Comparison of ENCODE assay signal across 16 cellular contexts in genomic region chr9:137252555-137253506, GRCh38. TPM values are rescaled to one million over a fixed set of nuclear protein-coding genes. Genes with fewer than 3 reads are reported as not detected.
DNase-seq lines count a peak whose midpoint lies in the region; ATAC-seq, FAIRE-seq and TF ChIP-seq lines count a peak whose summit lies in the region.
"Had no signal": no experiment of that assay in that cellular context is flagged by ENCODE, and none has a peak within 500 bp of the region (broad histone marks: within the 10 kb centered on the region; RNA-seq: fewer than 3 reads in every experiment).

No MANE protein-coding gene starts in this region.

- H3K79me1 ChIP-seq in H9 (ENCODE audit: insufficient read depth, low read depth, low read length, poor library complexity, severe bottlenecking) = peaks cover 5% of the 10 kb centered on the region

- no peak for FAIRE-seq in K562 (lab: Jason Lieb, UNC)
- FAIRE-seq: bronchial epithelial cell, endothelial cell of umbilical vein, TTC549 had no signal

- H3K9me3 Mint-ChIP-seq in H9 = no peaks in the 10 kb centered on the region; a peak in 1 of 5 replicates
- H3K9me3 Mint-ChIP-seq: CD14-positive monocyte; naive thymus-derived CD8-positive, alpha-beta T cell had no signal

- H4K20me1 ChIP-seq in BLaER1 (peaks cover 18% of the 10 kb centered on the region), H9 (ENCODE audit: control insufficient read depth, insufficient read depth, insufficient read length) (no peaks in the 10 kb centered on the region), K562 (replicated peaks; ENCODE audit: control insufficient read depth, insufficient read depth, low read length) (no peaks in the 10 kb centered on the region; the same call in 1 of the 2 replicates)

- intact Hi-C loops in K562 (cut with micrococcal nuclease) (no loop called here), aorta (cut with DNase I) (no loop called here)

- H2BK20ac ChIP-seq in H9 (ENCODE audit: low read depth, low read length, poor library complexity, severe bottlenecking) = no peak overlapping the region

- H4K5ac ChIP-seq in H9 (ENCODE audit: insufficient read length, low read depth, low read length) = no peak overlapping the region

- TF ChIP-seq EP300 in K562 (IDR thresholded peaks at IDR 0.05; ENCODE audit: low read length) = no peak

- H3K23ac ChIP-seq in H9 (ENCODE audit: insufficient read length, low read depth, low read length) = no peak overlapping the region

- peaks cover 54% of the 10 kb centered on the region for H3K4me1 ChIP-seq in BLaER1
- no peaks in the 10 kb centered on the region for H3K4me1 ChIP-seq in H9 (ENCODE audit: insufficient read depth, low read length)
- H3K4me1 ChIP-seq in K562 (replicated peaks in 1 of 2; ENCODE audit: control insufficient read depth in 2 of 2, insufficient read depth in 2 of 2, low read length in 2 of 2) = peaks cover 13 to 70% of the 10 kb centered on the region in 2 experiments
- no peaks in the 10 kb centered on the region for H3K4me1 ChIP-seq in aorta (ENCODE audit: control insufficient read depth in 1 of 2, insufficient read depth in 2 of 2, low read length in 2 of 2)

- no peak overlapping the region for H2BK12ac ChIP-seq in H9 (ENCODE audit: insufficient read length, low read depth, low read length)

- no peak overlapping the region for H3K4ac ChIP-seq in H9 (ENCODE audit: low read depth, low read length)

- H3K27me3 Mint-ChIP-seq in H9 (ENCODE audit: low read depth) = peaks cover 20% of the 10 kb centered on the region
- H3K27me3 Mint-ChIP-seq: naive thymus-derived CD8-positive, alpha-beta T cell had no signal

- H3K9me3 ChIP-seq in BLaER1 (no peaks in the 10 kb centered on the region), H9 (ENCODE audit: control insufficient read depth, low read depth, low read length) (no peaks in the 10 kb centered on the region), K562 (replicated peaks; ENCODE audit: control insufficient read depth, insufficient read depth, low read depth, low read length) (no peaks in the 10 kb centered on the region), aorta (ENCODE audit: control insufficient read depth, low read length) (no peaks in the 10 kb centered on the region)
- H3K9me3 ChIP-seq: left lung had no signal

- H2BK120ac ChIP-seq in H9 (ENCODE audit: low read depth, low read length, poor library complexity, severe bottlenecking) = no peak overlapping the region

- POLR2A ChIA-PET in K562 (lab: Yijun Ruan, JAX) = interaction anchor here (0.6 to 8.3 kb wide), 4 partner anchors 10 to 123 kb away, joined by 3 to 221 read pairs (median 4); partner anchors contain the start of gene TUBB4B

- no peak overlapping the region for H3T11ph ChIP-seq in H9 (ENCODE audit: low read length)

- H3K56ac ChIP-seq in H9 (ENCODE audit: insufficient read length, low read depth, low read length) = no peak overlapping the region

- no TSS peak for BruUV-seq in K562 (replicated peaks; lab: Mats Ljungman, UMichigan)

- TF ChIP-seq CTCF in H9 (conservative IDR thresholded peaks at IDR 0.05) (no peak), K562 (IDR thresholded peaks at IDR 0.05 in 2 of 3, conservative IDR thresholded peaks at IDR 0.05 in 1 of 3; ENCODE audit: insufficient read depth in 2 of 3, low read depth in 1 of 3, low read length in 3 of 3) (no peak)

- peaks cover 7 to 12% (median 8%) of the 10 kb centered on the region in 3 experiments; a peak in 6 of 7 replicates for H3K36me3 Mint-ChIP-seq in H9 (ENCODE audit: insufficient read depth in 1 of 3, low read depth in 3 of 3)

- H4K8ac ChIP-seq in H9 (replicated peaks; ENCODE audit: insufficient read length, low read depth, low read length) = no peak overlapping the region

- H3K36me3 ChIP-seq in BLaER1 = peaks cover 14% of the 10 kb centered on the region
- peaks cover 14% of the 10 kb centered on the region for H3K36me3 ChIP-seq in K562 (ENCODE audit: control insufficient read depth, insufficient read depth, low read length)
- no peaks in the 10 kb centered on the region for H3K36me3 ChIP-seq in aorta (ENCODE audit: control insufficient read depth in 1 of 2, insufficient read depth in 2 of 2, low read length in 1 of 2)

- TF ChIP-seq RAD21 in K562 (CRISPR knock-in tag; conservative IDR thresholded peaks at IDR 0.05 in 1 of 2, IDR thresholded peaks at IDR 0.05 in 1 of 2) = no peak

- peaks cover 8 to 19% of the 10 kb centered on the region in 2 experiments for H3K4me1 Mint-ChIP-seq in H9

- in situ Hi-C loops in K562 (cut with MboI) = no loop called here

- H3K9me1 ChIP-seq in K562 (ENCODE audit: control insufficient read depth, insufficient read depth, low read length) = no peaks in the 10 kb centered on the region

- CTCF ChIA-PET in K562 (lab: Yijun Ruan, JAX; ENCODE audit: low intra/inter-chr PET ratio) = no interaction called here

- peaks cover 6% of the 10 kb centered on the region; the same call in 1 of the 2 replicates for H3K79me2 ChIP-seq in H9 (ENCODE audit: insufficient read depth, low read length)
- peaks cover 33% of the 10 kb centered on the region for H3K79me2 ChIP-seq in K562 (ENCODE audit: control insufficient read depth, insufficient read depth, low read length)

- no peak overlapping the region for H2AFZ ChIP-seq in H9 (ENCODE audit: low read length)
- H2AFZ ChIP-seq in K562 (ENCODE audit: low read depth, low read length) = no peak overlapping the region

- H3K27me3 ChIP-seq in BLaER1 = no peaks in the 10 kb centered on the region
- H3K27me3 ChIP-seq in H9 (ENCODE audit: insufficient read depth, low read length) = no peaks in the 10 kb centered on the region
- H3K27me3 ChIP-seq in K562 (ENCODE audit: control insufficient read depth in 2 of 2, insufficient read depth in 2 of 2, low read length in 2 of 2) = no peaks in the 10 kb centered on the region
- no peaks in the 10 kb centered on the region for H3K27me3 ChIP-seq in aorta (ENCODE audit: control insufficient read depth in 1 of 2, insufficient read depth in 2 of 2, low read length in 1 of 2)
- H3K27me3 ChIP-seq: left lung had no signal

- H2BK5ac ChIP-seq in H9 (ENCODE audit: insufficient read length, low read length) = no peak overlapping the region

- H3K27ac ChIP-seq in BLaER1 (no peak overlapping the region), H9 (ENCODE audit: insufficient read length, low read depth, low read length) (no peak overlapping the region), K562 (ENCODE audit: extremely low read depth, low read depth, low read length) (no peak overlapping the region), aorta (ENCODE audit: low read depth in 1 of 2, low read length in 2 of 2) (no peak overlapping the region)
- H3K27ac ChIP-seq: left lung had no signal

- peaks cover 14% of the 10 kb centered on the region for H3K23me2 ChIP-seq in H9 (ENCODE audit: insufficient read length, low read depth, low read length, poor library complexity, severe bottlenecking)

- H3K14ac ChIP-seq in H9 (ENCODE audit: insufficient read depth, low read length) = no peak overlapping the region

- H4K91ac ChIP-seq in H9 (ENCODE audit: insufficient read length, low read depth, low read length) = no peak overlapping the region

- WGBS in H9 (ENCODE audit: extremely low coverage, insufficient read length, low lambda C conversion rate) = no CpG with 5 or more reads among the region's 35 CpGs
- 82% methylated on average over 28 of the region's 35 CpGs for WGBS in K562 (ENCODE audit: insufficient coverage, low coverage, missing lambda C conversion rate)
- WGBS in aorta, 2 donors = 93% methylated on average over 29 to 35 of the region's 35 CpGs

- no peak overlapping the region for H2BK15ac ChIP-seq in H9 (ENCODE audit: low read depth, low read length)

- H3K4me3 ChIP-seq in BLaER1 (no peak overlapping the region), K562 (no peak overlapping the region), aorta (ENCODE audit: low read length in 2 of 2) (no peak overlapping the region)
- H3K4me3 ChIP-seq: left lung had no signal

- H3K27ac Mint-ChIP-seq in H9 = no peak overlapping the region; a peak in 1 of 7 replicates

- no peak overlapping the region for H2AK5ac ChIP-seq in H9 (ENCODE audit: insufficient read length, low read length)

- peak overlapping the region in 1 of 2 experiments; percentile 29; a peak in 1 of 5 replicates for H3K4me3 Mint-ChIP-seq in H9
- H3K4me3 Mint-ChIP-seq: CD14-positive monocyte had no signal

- no peak overlapping the region for H3K18ac ChIP-seq in H9 (ENCODE audit: insufficient read length, low read depth, low read length)

- DNase-seq in H9 = peak; percentile 69
- peak; percentile 48 to 56 (median 52) for DNase-seq in K562 (ENCODE audit: extremely low read depth in 1 of 4, low spot score in 3 of 4)
- no peak for DNase-seq in NCI-H1105 (lab: John Stamatoyannopoulos, UW)
- DNase-seq in aorta = no peak
- DNase-seq: activated CD8-positive, alpha-beta memory T cell treated with anti-CD3 and anti-CD28 coated beads for 24 hours; left lung; naive thymus-derived CD8-positive, alpha-beta T cell; NCI-H446 treated with DMSO at 0.1 percent for 48 hours; SHP77 treated with DMSO at 0.1 percent for 48 hours had no signal

- H3K4me2 ChIP-seq in BLaER1 = peak overlapping the region; percentile 100
- no peak overlapping the region for H3K4me2 ChIP-seq in H9 (ENCODE audit: insufficient read depth, insufficient read length, low read length)
- H3K4me2 ChIP-seq in K562 (ENCODE audit: insufficient read depth, low read length) = 0 out of 2 replicates have a peak overlapping the region, but pooled peaks have one; percentile 97

- peak; percentile 44 for ATAC-seq in K562
- no peak for ATAC-seq in aorta (ENCODE audit: low FRiP score)
- ATAC-seq in GM21360 (IDR thresholded peaks at IDR 0.05; ENCODE audit: unreplicated experiment) = no peak
- ATAC-seq: left lung; naive thymus-derived CD8-positive, alpha-beta T cell had no signal

- H3K9ac ChIP-seq in BLaER1 (peak overlapping the region; percentile 34; the same call in 1 of the 2 replicates), H9 (ENCODE audit: extremely low read depth, insufficient read length, low read length) (no peak overlapping the region), K562 (ENCODE audit: insufficient read depth in 1 of 2, low read depth in 2 of 2, low read length in 2 of 2) (peak overlapping the region in 1 of 2 experiments; percentile 95; a peak in 2 of 4 replicates)

- TF ChIP-seq POLR2A in K562 (conservative IDR thresholded peaks at IDR 0.05) = no peak

RNA-seq across cellular contexts. Expression of gene STPG3, which starts 1.7 kb away (rescaled TPM):
- total RNA-seq in H9 (2021) = not detected in 2 replicates
- total RNA-seq in K562 (2011; cell fraction: chromatin; rRNA removed; ENCODE audit: low replicate concordance) = not detected in 2 replicates
- total RNA-seq in K562 (2011; cell fraction: nucleolus; rRNA removed) = not detected in 2 replicates
- total RNA-seq in K562 (2011; cell fraction: nucleoplasm; rRNA removed) = not detected in 2 replicates
- total RNA-seq in K562 (2014; rRNA removed) = not detected in 2 replicates
- total RNA-seq in K562 (2014; rRNA removed; fragmentation: Illumina TruSeq; extraction: Trizol) = not detected in 2 replicates
- not detected in 2 replicates for total RNA-seq in K562 (2015; rRNA removed; fragmentation: Illumina TruSeq; extraction: Trizol)
- total RNA-seq in K562 (2021) = not detected in 2 replicates
- polyA plus RNA-seq in K562 (2011; rRNA removed) = not detected in 2 replicates
- not detected in 2 replicates for polyA plus RNA-seq in K562 (2011; cell fraction: cytosol; rRNA removed)
- not detected in 2 replicates for polyA plus RNA-seq in K562 (2011; cell fraction: nucleus; rRNA removed)
- 1.4 TPM in 2 replicates for polyA plus RNA-seq in K562 (2012)
- not detected in 2 replicates for polyA plus RNA-seq in K562 (2014; fragmentation: Illumina TruSeq; extraction: Trizol)
- not detected for polyA plus RNA-seq in K562 (2014; fragmentation: Nextera tagmentation; extraction: Ambion mirVana)
- polyA plus RNA-seq in K562 (2014; rRNA removed) = not detected in 2 replicates
- not detected in 2 replicates for polyA minus RNA-seq in K562 (2011; rRNA and poly(A)+ RNA removed)
- polyA minus RNA-seq in K562 (2011; cell fraction: cytosol; rRNA and poly(A)+ RNA removed) = not detected in 2 replicates
- polyA minus RNA-seq in K562 (2011; cell fraction: nucleus; rRNA and poly(A)+ RNA removed) = 0.44 TPM in 1 of 2 replicates, not detected in the other
- not detected for total RNA-seq in aorta
- not detected for polyA plus RNA-seq in aorta
- total RNA-seq: bronchial epithelial cell; endothelial cell of umbilical vein; left lung; LHCN-M2; naive thymus-derived CD8-positive, alpha-beta T cell had no signal
- polyA plus RNA-seq: CD14-positive monocyte; endothelial cell of umbilical vein; naive thymus-derived CD8-positive, alpha-beta T cell had no signal

RNA-seq across cellular contexts. Expression of gene NELFB, which starts 2.3 kb away (rescaled TPM):
- total RNA-seq in H9 (2021) = 71.4 and 71.7 TPM in 2 replicates
- total RNA-seq in K562 (2011; cell fraction: chromatin; rRNA removed; ENCODE audit: low replicate concordance) = 20.6 and 61.7 TPM in 2 replicates
- 48.5 and 57.8 TPM in 2 replicates for total RNA-seq in K562 (2011; cell fraction: nucleolus; rRNA removed)
- 24.1 and 26.4 TPM in 2 replicates for total RNA-seq in K562 (2011; cell fraction: nucleoplasm; rRNA removed)
- total RNA-seq in K562 (2014; rRNA removed) = 50.0 and 57.8 TPM in 2 replicates
- total RNA-seq in K562 (2014; rRNA removed; fragmentation: Illumina TruSeq; extraction: Trizol) = 13.8 and 17.6 TPM in 2 replicates
- total RNA-seq in K562 (2015; rRNA removed; fragmentation: Illumina TruSeq; extraction: Trizol) = 29.7 and 30.5 TPM in 2 replicates
- total RNA-seq in K562 (2021) = 81.2 and 84.0 TPM in 2 replicates
- polyA plus RNA-seq in K562 (2011; rRNA removed) = 38.3 and 49.6 TPM in 2 replicates
- polyA plus RNA-seq in K562 (2011; cell fraction: cytosol; rRNA removed) = 51.9 and 81.6 TPM in 2 replicates
- 55.4 and 66.0 TPM in 2 replicates for polyA plus RNA-seq in K562 (2011; cell fraction: nucleus; rRNA removed)
- 61.8 and 81.8 TPM in 2 replicates for polyA plus RNA-seq in K562 (2012)
- polyA plus RNA-seq in K562 (2014; fragmentation: Illumina TruSeq; extraction: Trizol) = 28.4 and 52.9 TPM in 2 replicates
- under 1 TPM; 0.24 to 0.49 TPM for polyA plus RNA-seq in K562 (2014; fragmentation: Nextera tagmentation; extraction: Ambion mirVana)
- polyA plus RNA-seq in K562 (2014; rRNA removed) = 56.2 and 57.1 TPM in 2 replicates
- 22.0 and 33.8 TPM in 2 replicates for polyA minus RNA-seq in K562 (2011; rRNA and poly(A)+ RNA removed)
- polyA minus RNA-seq in K562 (2011; cell fraction: cytosol; rRNA and poly(A)+ RNA removed) = 41.6 and 47.4 TPM in 2 replicates
- polyA minus RNA-seq in K562 (2011; cell fraction: nucleus; rRNA and poly(A)+ RNA removed) = 11.4 and 18.9 TPM in 2 replicates
- 10 to 100 TPM; 35.5 to 40.9 TPM for total RNA-seq in aorta
- 10 to 100 TPM; 21.7 to 47.9 TPM for polyA plus RNA-seq in aorta

RNA-seq across cellular contexts. Expression of gene TUBB4B, which starts 11.7 kb away (rescaled TPM):
- total RNA-seq in H9 (2021) = 378 and 386 TPM in 2 replicates
- total RNA-seq in K562 (2011; cell fraction: chromatin; rRNA removed; ENCODE audit: low replicate concordance) = 122 and 317 TPM in 2 replicates
- 269 and 300 TPM in 2 replicates for total RNA-seq in K562 (2011; cell fraction: nucleolus; rRNA removed)
- total RNA-seq in K562 (2011; cell fraction: nucleoplasm; rRNA removed) = 142 and 195 TPM in 2 replicates
- 264 and 325 TPM in 2 replicates for total RNA-seq in K562 (2014; rRNA removed)
- total RNA-seq in K562 (2014; rRNA removed; fragmentation: Illumina TruSeq; extraction: Trizol) = 86.3 and 117 TPM in 2 replicates
- total RNA-seq in K562 (2015; rRNA removed; fragmentation: Illumina TruSeq; extraction: Trizol) = 287 and 291 TPM in 2 replicates
- total RNA-seq in K562 (2021) = 425 and 437 TPM in 2 replicates
- polyA plus RNA-seq in K562 (2011; rRNA removed) = 268 and 271 TPM in 2 replicates
- polyA plus RNA-seq in K562 (2011; cell fraction: cytosol; rRNA removed) = 337 and 660 TPM in 2 replicates
- 333 and 371 TPM in 2 replicates for polyA plus RNA-seq in K562 (2011; cell fraction: nucleus; rRNA removed)
- 429 and 432 TPM in 2 replicates for polyA plus RNA-seq in K562 (2012)
- polyA plus RNA-seq in K562 (2014; fragmentation: Illumina TruSeq; extraction: Trizol) = 393 and 490 TPM in 2 replicates
- polyA plus RNA-seq in K562 (2014; fragmentation: Nextera tagmentation; extraction: Ambion mirVana) = 10 to 100 TPM; 24.1 to 51.3 TPM
- polyA plus RNA-seq in K562 (2014; rRNA removed) = 426 and 443 TPM in 2 replicates
- polyA minus RNA-seq in K562 (2011; rRNA and poly(A)+ RNA removed) = 130 and 204 TPM in 2 replicates
- polyA minus RNA-seq in K562 (2011; cell fraction: cytosol; rRNA and poly(A)+ RNA removed) = 222 and 247 TPM in 2 replicates
- polyA minus RNA-seq in K562 (2011; cell fraction: nucleus; rRNA and poly(A)+ RNA removed) = 108 and 161 TPM in 2 replicates
- total RNA-seq in aorta = 100 to 1,000 TPM in 1 of 2 donors, 10 to 100 TPM in 1; 86.9 to 152 TPM
- polyA plus RNA-seq in aorta = 100 to 1,000 TPM in 1 of 2 donors, 10 to 100 TPM in 1; 94.2 to 128 TPM

RNA-seq across cellular contexts. Expression of gene SLC34A3, which starts 22.1 kb away (rescaled TPM):
- total RNA-seq in H9 (2021) (not detected in 2 replicates), K562 (2014; rRNA removed) (not detected in 2 replicates), K562 (2014; rRNA removed; fragmentation: Illumina TruSeq; extraction: Trizol) (not detected in 2 replicates), K562 (2015; rRNA removed; fragmentation: Illumina TruSeq; extraction: Trizol) (not detected in 2 replicates), K562 (2021) (not detected in 2 replicates), aorta (not detected)
- not detected in 2 replicates for total RNA-seq in K562 (2011; cell fraction: chromatin; rRNA removed; ENCODE audit: low replicate concordance)
- total RNA-seq in K562 (2011; cell fraction: nucleolus; rRNA removed) = not detected in 2 replicates
- total RNA-seq in K562 (2011; cell fraction: nucleoplasm; rRNA removed) = not detected in 2 replicates
- polyA plus RNA-seq in K562 (2011; rRNA removed) (not detected in 2 replicates), K562 (2014; fragmentation: Illumina TruSeq; extraction: Trizol) (not detected in 2 replicates), K562 (2014; fragmentation: Nextera tagmentation; extraction: Ambion mirVana) (not detected), K562 (2014; rRNA removed) (not detected in 2 replicates), aorta (not detected)
- 0.03 TPM in 1 of 2 replicates, not detected in the other for polyA plus RNA-seq in K562 (2011; cell fraction: cytosol; rRNA removed)
- not detected in 2 replicates for polyA plus RNA-seq in K562 (2011; cell fraction: nucleus; rRNA removed)
- polyA plus RNA-seq in K562 (2012) = 0.09 and 0.21 TPM in 2 replicates
- not detected in 2 replicates for polyA minus RNA-seq in K562 (2011; rRNA and poly(A)+ RNA removed)
- not detected in 2 replicates for polyA minus RNA-seq in K562 (2011; cell fraction: cytosol; rRNA and poly(A)+ RNA removed)
- polyA minus RNA-seq in K562 (2011; cell fraction: nucleus; rRNA and poly(A)+ RNA removed) = not detected in 2 replicates
- total RNA-seq: bronchial epithelial cell; endothelial cell of umbilical vein; naive thymus-derived CD8-positive, alpha-beta T cell had no signal
- polyA plus RNA-seq: CD14-positive monocyte; endothelial cell of umbilical vein; naive thymus-derived CD8-positive, alpha-beta T cell had no signal

RNA-seq across cellular contexts. Expression of gene TOR4A, which starts 24.7 kb away (rescaled TPM):
- total RNA-seq in H9 (2021) = 5.9 and 6.2 TPM in 2 replicates
- total RNA-seq in K562 (2011; cell fraction: chromatin; rRNA removed; ENCODE audit: low replicate concordance) = 16.4 and 68.0 TPM in 2 replicates
- total RNA-seq in K562 (2011; cell fraction: nucleolus; rRNA removed) = 100 and 103 TPM in 2 replicates
- total RNA-seq in K562 (2011; cell fraction: nucleoplasm; rRNA removed) = 32.4 and 39.2 TPM in 2 replicates
- total RNA-seq in K562 (2014; rRNA removed) = 38.5 and 46.9 TPM in 2 replicates
- total RNA-seq in K562 (2014; rRNA removed; fragmentation: Illumina TruSeq; extraction: Trizol) = 3.4 and 4.6 TPM in 2 replicates
- 14.8 and 16.4 TPM in 2 replicates for total RNA-seq in K562 (2015; rRNA removed; fragmentation: Illumina TruSeq; extraction: Trizol)
- 45.8 and 49.2 TPM in 2 replicates for total RNA-seq in K562 (2021)
- 8.6 and 13.0 TPM in 2 replicates for polyA plus RNA-seq in K562 (2011; rRNA removed)
- 18.4 and 58.5 TPM in 2 replicates for polyA plus RNA-seq in K562 (2011; cell fraction: cytosol; rRNA removed)
- polyA plus RNA-seq in K562 (2011; cell fraction: nucleus; rRNA removed) = 14.8 and 30.5 TPM in 2 replicates
- polyA plus RNA-seq in K562 (2012) = 20.5 and 29.0 TPM in 2 replicates
- polyA plus RNA-seq in K562 (2014; fragmentation: Illumina TruSeq; extraction: Trizol) = 8.8 and 14.8 TPM in 2 replicates
- polyA plus RNA-seq in K562 (2014; fragmentation: Nextera tagmentation; extraction: Ambion mirVana) = 1 to 10 TPM; 3.9 to 7.0 TPM
- polyA plus RNA-seq in K562 (2014; rRNA removed) = 23.9 and 27.3 TPM in 2 replicates
- 2.8 and 4.9 TPM in 2 replicates for polyA minus RNA-seq in K562 (2011; rRNA and poly(A)+ RNA removed)
- polyA minus RNA-seq in K562 (2011; cell fraction: cytosol; rRNA and poly(A)+ RNA removed) = 27.4 and 32.4 TPM in 2 replicates
- polyA minus RNA-seq in K562 (2011; cell fraction: nucleus; rRNA and poly(A)+ RNA removed) = 13.6 and 14.0 TPM in 2 replicates
- 10 to 100 TPM; 10.4 to 14.0 TPM for total RNA-seq in aorta
- 1 to 10 TPM; 2.6 to 6.0 TPM for polyA plus RNA-seq in aorta

Comparison
In these comparisons a context has a peak if more than half of its experiments do, and no peak if none do; other contexts are left out.
1. DNase-seq: peak in H9 (single experiment) and K562 (4 of 4); none in NCI-H1105 (single experiment) and aorta (0 of 2).